1 cellular context compared by ENCODE assay signal in the genomic region with DNA sequence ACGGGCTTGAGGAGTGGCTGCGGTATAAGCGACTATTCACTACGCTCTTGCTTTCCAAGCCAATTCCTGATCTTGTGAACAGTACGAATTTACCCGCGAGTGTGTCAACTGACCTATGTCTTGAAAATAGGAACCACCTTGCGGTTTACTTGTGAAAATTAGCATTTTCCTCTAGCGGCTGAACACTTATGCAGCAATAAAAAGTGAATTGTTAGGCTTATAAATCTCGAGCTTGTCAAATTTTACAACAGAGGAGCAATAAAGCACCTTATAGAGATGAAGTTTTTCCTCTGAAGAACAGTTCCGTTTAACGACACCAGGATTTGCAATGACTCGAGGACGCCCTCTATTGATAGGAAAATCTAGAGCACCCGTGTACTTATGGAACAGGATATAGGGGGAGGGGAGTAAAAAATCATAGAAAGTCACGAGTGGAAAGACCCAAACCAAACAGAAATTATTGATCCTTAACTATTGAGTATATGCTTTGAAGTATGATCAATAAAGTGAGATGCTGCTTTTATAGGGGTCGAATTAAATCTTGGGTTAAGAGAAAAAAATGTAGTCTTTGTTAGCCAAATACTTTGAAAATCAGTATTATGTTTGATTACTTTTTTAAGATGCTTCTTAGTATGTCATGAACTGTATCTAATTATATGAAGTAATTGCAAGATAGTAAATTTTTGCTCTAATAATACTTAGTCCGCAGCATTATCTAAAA.
A peak's percentile ranks its signal among the peaks of the same experiment; 100 is the strongest.
TF ChIP-seq lines count a peak whose summit lies in the region.

No MANE protein-coding gene starts in this region.

TF ChIP-seq in A549, 52 proteins besides CTCF, POLR2A, EP300 and RAD21 (continued from another document):
- TF ChIP-seq RNF2 (IDR thresholded peaks at IDR 0.05; ENCODE audit: borderline replicate concordance, low read depth): no peak
- TF ChIP-seq, protein P1, sequence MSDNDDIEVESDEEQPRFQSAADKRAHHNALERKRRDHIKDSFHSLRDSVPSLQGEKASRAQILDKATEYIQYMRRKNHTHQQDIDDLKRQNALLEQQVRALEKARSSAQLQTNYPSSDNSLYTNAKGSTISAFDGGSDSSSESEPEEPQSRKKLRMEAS (IDR thresholded peaks at IDR 0.05): 0 out of 2 replicates have a peak, but pooled peaks have one; percentile 25
- TF ChIP-seq, protein P2, sequence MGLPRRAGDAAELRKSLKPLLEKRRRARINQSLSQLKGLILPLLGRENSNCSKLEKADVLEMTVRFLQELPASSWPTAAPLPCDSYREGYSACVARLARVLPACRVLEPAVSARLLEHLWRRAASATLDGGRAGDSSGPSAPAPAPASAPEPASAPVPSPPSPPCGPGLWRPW (IDR thresholded peaks at IDR 0.05): no peak
